12 cellular contexts compared by ENCODE assay signal in the genomic region with DNA sequence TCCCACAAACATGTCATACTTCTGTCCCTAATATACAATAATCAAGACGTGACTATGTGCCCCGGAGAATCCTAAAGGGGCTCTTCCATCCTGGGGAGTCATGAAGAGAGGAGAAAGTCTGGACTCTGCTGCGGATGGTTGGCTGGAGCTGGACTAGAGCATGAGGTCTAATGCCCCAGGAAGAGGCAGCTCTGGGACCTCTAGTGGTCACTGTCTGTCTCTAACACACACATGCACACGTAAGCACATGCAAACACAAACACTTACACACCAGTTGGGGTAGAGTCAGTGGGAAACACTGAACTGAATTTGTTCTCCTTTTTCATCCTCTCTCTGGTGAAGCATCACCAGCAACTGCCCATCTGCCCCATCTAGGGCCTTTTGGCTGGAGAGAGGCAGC.
DNase-seq lines count a peak whose midpoint lies in the region; ATAC-seq and TF ChIP-seq lines count a peak whose summit lies in the region.
"Had no signal": no experiment of that assay in that cellular context is flagged by ENCODE, and none has a peak within 500 bp of the region (broad histone marks: within the 10 kb centered on the region; RNA-seq: fewer than 3 reads in every experiment).

No MANE protein-coding gene starts in this region.

- H3K36me3 ChIP-seq in GM06990 (ENCODE audit: control insufficient read depth, insufficient read depth, low read length) (no peaks in the 10 kb centered on the region), MG63 (no peaks in the 10 kb centered on the region)

- H3K4me3 ChIP-seq in GM06990 (replicated peaks; ENCODE audit: low read depth, low read length) (no peak overlapping the region), MG63 (no peak overlapping the region)

- no peak for ATAC-seq in GM18858 (IDR thresholded peaks at IDR 0.05; ENCODE audit: unreplicated experiment)

- TF ChIP-seq CTCF in GM06990 (IDR thresholded peaks at IDR 0.05; ENCODE audit: insufficient read depth, low read length, poor library complexity, severe bottlenecking), result peak; percentile 39
- TF ChIP-seq CTCF in neural crest cell (conservative IDR thresholded peaks at IDR 0.05), result peak; percentile 39

- H3K27me3 ChIP-seq in GM06990 (replicated peaks; ENCODE audit: control insufficient read depth, insufficient read depth, low read length) (no peaks in the 10 kb centered on the region; the same call in 1 of the 2 replicates), MG63 (no peaks in the 10 kb centered on the region)

- H3K4me3 Mint-ChIP-seq in neural crest cell, result no peak overlapping the region
- H3K4me3 Mint-ChIP-seq: nephron had no signal

- H3K9me3 Mint-ChIP-seq in neural crest cell, result no peaks in the 10 kb centered on the region
- H3K9me3 Mint-ChIP-seq: nephron had no signal

- in situ Hi-C loops in T47D (cut with HindIII; ENCODE audit: low pct_unique_long_range_greater_than_20kb, low sequenced_read_pairs), result no loop called here

- no peaks in the 10 kb centered on the region for H3K27me3 Mint-ChIP-seq in neural crest cell (ENCODE audit: low read depth)

- peaks cover 5% of the 10 kb centered on the region for H3K4me1 Mint-ChIP-seq in neural crest cell

- no peak for DNase-seq in GM06990 (ENCODE audit: extremely low read depth, insufficient read length)
- peak; percentile 43 for DNase-seq in HT-29 (ENCODE audit: low spot score)
- DNase-seq in T47D (ENCODE audit: low read depth in 1 of 2, low spot score in 1 of 2), result peak; percentile 12 to 16
- DNase-seq in neural crest cell (ENCODE audit: low read depth, low spot score), result no peak
- DNase-seq in UCSD-AML1 (lab: John Stamatoyannopoulos, UW; ENCODE audit: unreplicated experiment), result no peak
- no peak for DNase-seq in MG63
- DNase-seq in middle frontal gyrus (ENCODE audit: extremely low spot score, low spot score), result no peak
- DNase-seq: activated CD8-positive, alpha-beta memory T cell treated with anti-CD3 and anti-CD28 coated beads, Interleukin-2, amount 50 U/mL, for 48 hours; NCI-H187; SW 1271 had no signal

- no peaks in the 10 kb centered on the region for H3K36me3 Mint-ChIP-seq in neural crest cell (ENCODE audit: low read depth)

- H3K27ac Mint-ChIP-seq in neural crest cell (ENCODE audit: unreplicated experiment), result no peak overlapping the region
- H3K27ac Mint-ChIP-seq: nephron had no signal

- no peaks in the 10 kb centered on the region for H3K9me3 ChIP-seq in MG63

Comparison
In these comparisons a context has a peak if more than half of its experiments do, and no peak if none do; other contexts are left out.
1. DNase-seq: peak in HT-29 (single experiment) and T47D (2 of 2); none in GM06990 (single experiment), neural crest cell (single experiment), UCSD-AML1 (single experiment), MG63 (single experiment) and middle frontal gyrus (single experiment).